ENCODE assay signal across 20 cellular contexts in genomic region chr20:1474325-1474724, GRCh38. TPM values are rescaled to one million over a fixed set of nuclear protein-coding genes. Genes with fewer than 3 reads are reported as not detected.
DNase-seq lines count a peak whose midpoint lies in the region; ATAC-seq, FAIRE-seq and TF ChIP-seq lines count a peak whose summit lies in the region.
"Had no signal": no experiment of that assay in that cellular context is flagged by ENCODE, and none has a peak within 500 bp of the region (broad histone marks: within the 10 kb centered on the region; RNA-seq: fewer than 3 reads in every experiment).

No MANE protein-coding gene starts in this region.

- H3K27me3 ChIP-seq in HepG2 (ENCODE audit: control insufficient read depth in 1 of 2, insufficient read depth in 2 of 2, low read length in 2 of 2) (peaks cover 4 to 30% of the 10 kb centered on the region in 2 experiments; a peak in 1 of 5 replicates), right lobe of liver (no peaks in the 10 kb centered on the region), RWPE2 (ENCODE audit: insufficient read depth, poor library complexity, severe bottlenecking) (no peaks in the 10 kb centered on the region), neutrophil (no peaks in the 10 kb centered on the region), PC-3 (ENCODE audit: low read length) (no peaks in the 10 kb centered on the region)

- no peaks in the 10 kb centered on the region for H3K9me2 ChIP-seq in PC-3 (replicated peaks; ENCODE audit: low read length)

- H3K4me3 ChIP-seq in HepG2 (replicated peaks in 1 of 3; ENCODE audit: insufficient read depth in 1 of 3, low read depth in 2 of 3, low read length in 3 of 3), result no peak overlapping the region
- no peak overlapping the region for H3K4me3 ChIP-seq in right lobe of liver
- no peak overlapping the region for H3K4me3 ChIP-seq in RWPE2 (ENCODE audit: severe bottlenecking)
- H3K4me3 ChIP-seq in neutrophil (ENCODE audit: low read depth in 1 of 2, low read length in 1 of 2), result no peak overlapping the region
- H3K4me3 ChIP-seq in PC-3 (ENCODE audit: low read length), result no peak overlapping the region
- H3K4me3 ChIP-seq: HAP-1 had no signal

- in situ Hi-C loops in HepG2 (cut with HindIII; ENCODE audit: extremely low pct_ligation_motif_present, low pct_unique_long_range_greater_than_20kb), result no loop called here

- DNase-seq in HepG2 (ENCODE audit: low spot score) (no peak), right lobe of liver (no peak), RWPE2 (ENCODE audit: low spot score) (no peak), PC-3 (no peak)
- DNase-seq: C1 segment of cervical spinal cord; CD4-positive, alpha-beta memory T cell; COR-L47; DMS53; DMS79 treated with DMSO at 0.1 percent for 48 hours; GOT3; HFFc6 had no signal

- no peak for FAIRE-seq in HepG2 (lab: Jason Lieb, UNC)
- FAIRE-seq: GM12892, H54 had no signal

- 75% methylated on average over 8 of the region's 8 CpGs for WGBS in HepG2 (ENCODE audit: low lambda C conversion rate)
- 99% methylated on average over 6 of the region's 8 CpGs for WGBS in right lobe of liver (ENCODE audit: insufficient coverage, low coverage, low lambda C conversion rate, missing lambda C conversion rate)

- ATAC-seq in HepG2 (no peak), right lobe of liver (no peak), RWPE2 (ENCODE audit: low read depth) (no peak), PC-3 (no peak), HG02610 (IDR thresholded peaks at IDR 0.05; ENCODE audit: unreplicated experiment) (no peak)

- TF ChIP-seq POLR2A in HepG2 (IDR thresholded peaks at IDR 0.05; ENCODE audit: insufficient read depth in 1 of 2, low read depth in 2 of 2, low read length in 2 of 2) (no peak), right lobe of liver (IDR thresholded peaks at IDR 0.05) (no peak)

- CTCF ChIA-PET in HepG2 (lab: Yijun Ruan, JAX; ENCODE audit: low intra/inter-chr PET ratio, low total read pairs), result no interaction called here
- CTCF ChIA-PET in PC-3 (lab: Charles Lee), result interaction anchor here (1.2 to 3.4 kb wide), 2 partner anchors 30 to 303 kb away, joined by 6 to 29 read pairs; no protein-coding TSS in a partner anchor

- POLR2A ChIA-PET in HepG2 (lab: Yijun Ruan, JAX), result interaction anchor here (1.1 kb wide), 1 partner anchor 148 kb away, joined by 3 read pairs; no protein-coding TSS in a partner anchor
- POLR2A ChIA-PET in PC-3 (lab: Charles Lee; ENCODE audit: unreplicated experiment), result no interaction called here

- BruUV-seq in HepG2 (replicated peaks; lab: Mats Ljungman, UMichigan) (no TSS peak), PC-3 (replicated peaks; lab: Mats Ljungman, UMichigan) (no TSS peak)

- H3K4me2 ChIP-seq in HepG2 (ENCODE audit: low read depth, low read length) (no peak overlapping the region), PC-3 (ENCODE audit: low read length) (no peak overlapping the region)

- TF ChIP-seq EP300 in HepG2 (IDR thresholded peaks at IDR 0.05; ENCODE audit: low read depth in 2 of 2, low read length in 2 of 2) (no peak), HepG2 (CRISPR knock-in tag; IDR thresholded peaks at IDR 0.05; ENCODE audit: borderline replicate concordance) (no peak)

- no peak for TF ChIP-seq CTCF in HepG2 (CRISPR knock-in tag; IDR thresholded peaks at IDR 0.05)
- no peak for TF ChIP-seq CTCF in right lobe of liver (IDR thresholded peaks at IDR 0.05)
- no peak for TF ChIP-seq CTCF in RWPE2 (IDR thresholded peaks at IDR 0.05; ENCODE audit: poor library complexity, severe bottlenecking)
- TF ChIP-seq CTCF in neutrophil (IDR thresholded peaks at IDR 0.05), result no peak
- TF ChIP-seq CTCF in PC-3 (conservative IDR thresholded peaks at IDR 0.05; ENCODE audit: low read depth, low read length), result no peak

- intact Hi-C loops in HepG2 (cut with micrococcal nuclease; ENCODE audit: unreplicated experiment) (loop anchor here (5.0 kb wide), 1 partner anchor 37 kb away; no protein-coding TSS in a partner anchor), right lobe of liver (cut with DNase I) (no loop called here), PC-3 (cut with micrococcal nuclease) (no loop called here)

- TF ChIP-seq RAD21 in HepG2 (CRISPR knock-in tag; IDR thresholded peaks at IDR 0.05), result no peak

- no peaks in the 10 kb centered on the region for H3K36me3 ChIP-seq in HepG2 (replicated peaks in 1 of 2; ENCODE audit: control insufficient read depth in 1 of 2, insufficient read depth in 2 of 2, low read length in 2 of 2)
- no peaks in the 10 kb centered on the region for H3K36me3 ChIP-seq in right lobe of liver
- no peaks in the 10 kb centered on the region for H3K36me3 ChIP-seq in RWPE2 (ENCODE audit: low read depth)
- peaks cover 94% of the 10 kb centered on the region for H3K36me3 ChIP-seq in neutrophil
- H3K36me3 ChIP-seq in PC-3 (ENCODE audit: low read depth, low read length), result no peaks in the 10 kb centered on the region
- H3K36me3 ChIP-seq: HAP-1 had no signal

- H3K9me3 ChIP-seq in HepG2 (ENCODE audit: low read length) (no peaks in the 10 kb centered on the region), right lobe of liver (no peaks in the 10 kb centered on the region), RWPE2 (ENCODE audit: severe bottlenecking) (no peaks in the 10 kb centered on the region), neutrophil (no peaks in the 10 kb centered on the region), PC-3 (ENCODE audit: low read length) (no peaks in the 10 kb centered on the region)
- H3K9me3 ChIP-seq: HAP-1 had no signal

- H2AFZ ChIP-seq in HepG2 (ENCODE audit: low read length) (no peak overlapping the region), PC-3 (ENCODE audit: low read length) (no peak overlapping the region)

- H4K20me1 ChIP-seq in HepG2 (ENCODE audit: insufficient read depth, low read length), result no peaks in the 10 kb centered on the region
- no peaks in the 10 kb centered on the region for H4K20me1 ChIP-seq in PC-3 (ENCODE audit: low read length)

- no peaks in the 10 kb centered on the region for H3K79me2 ChIP-seq in HepG2 (ENCODE audit: insufficient read depth, low read length)
- no peaks in the 10 kb centered on the region for H3K79me2 ChIP-seq in PC-3 (ENCODE audit: low read length)

- H3F3A ChIP-seq in PC-3 (ENCODE audit: low read length, unreplicated experiment), result no peaks in the 10 kb centered on the region

- H3K27ac ChIP-seq in HepG2 (ENCODE audit: extremely low read length, insufficient read depth, low read length), result no peak overlapping the region
- H3K27ac ChIP-seq in right lobe of liver, result no peak overlapping the region
- peak overlapping the region; percentile 45 for H3K27ac ChIP-seq in RWPE2 (ENCODE audit: poor library complexity, severe bottlenecking)
- peak overlapping the region; percentile 96 for H3K27ac ChIP-seq in neutrophil
- no peak overlapping the region for H3K27ac ChIP-seq in PC-3 (ENCODE audit: low read length)

- no peak overlapping the region for H3K9ac ChIP-seq in HepG2 (ENCODE audit: insufficient read depth, low read depth, low read length)
- H3K9ac ChIP-seq in PC-3 (ENCODE audit: low read length), result no peak overlapping the region

- H3K4me1 ChIP-seq in HepG2 (ENCODE audit: insufficient read depth, low read length) (peaks cover 31% of the 10 kb centered on the region), right lobe of liver (peaks cover 0 to 5% (median 3%) of the 10 kb centered on the region in 4 donors), RWPE2 (ENCODE audit: insufficient read depth, poor library complexity, severe bottlenecking) (peaks cover 41% of the 10 kb centered on the region), neutrophil (ENCODE audit: control insufficient read depth in 1 of 2, insufficient read depth in 1 of 2, low read depth in 1 of 2, low read length in 1 of 2) (peaks cover 54 to 71% of the 10 kb centered on the region in 2 experiments), PC-3 (ENCODE audit: insufficient read depth, low read length) (peaks cover 62% of the 10 kb centered on the region)

RNA-seq across cellular contexts. Expression of gene NSFL1C, which starts 7.7 kb away (rescaled TPM):
- total RNA-seq in HepG2 (2016; rRNA removed; fragmentation: Illumina TruSeq; extraction: Trizol) (62.7 and 74.0 TPM in 2 replicates), right lobe of liver (10 to 100 TPM; 40.8 to 53.5 (median 43.4) TPM), PC-3 (2014; rRNA removed) (170 and 217 TPM in 2 replicates)
- 27.0 and 31.9 TPM in 2 replicates for total RNA-seq in HepG2 (2016; cell fraction: cytosol; rRNA removed; fragmentation: Illumina TruSeq; extraction: Trizol; ENCODE audit: low read depth)
- total RNA-seq in HepG2 (2016; cell fraction: insoluble cytoplasmic fraction; rRNA removed; fragmentation: Illumina TruSeq; extraction: Trizol), result 67.3 and 70.8 TPM in 2 replicates
- total RNA-seq in HepG2 (2016; cell fraction: membrane; rRNA removed; fragmentation: Illumina TruSeq; extraction: Trizol), result 34.0 and 35.0 TPM in 2 replicates
- total RNA-seq in HepG2 (2016; cell fraction: nucleus; rRNA removed; fragmentation: Illumina TruSeq; extraction: Trizol), result 57.9 and 59.7 TPM in 2 replicates
- polyA plus RNA-seq in HepG2 (2011; rRNA removed), result 22.9 and 31.9 TPM in 2 replicates
- polyA plus RNA-seq in HepG2 (2011; cell fraction: cytosol; rRNA removed), result 24.0 and 30.9 TPM in 2 replicates
- polyA plus RNA-seq in HepG2 (2011; cell fraction: nucleus; rRNA removed), result 94.8 and 100 TPM in 2 replicates
- polyA plus RNA-seq in HepG2 (2012), result 82.3 and 83.4 TPM in 2 replicates
- polyA plus RNA-seq in HepG2 (2016; cell fraction: cytosol; fragmentation: Illumina TruSeq; extraction: Trizol; ENCODE audit: low read depth), result 54.9 and 58.8 TPM in 2 replicates
- polyA plus RNA-seq in HepG2 (2016; cell fraction: insoluble cytoplasmic fraction; fragmentation: Illumina TruSeq; extraction: Trizol; ENCODE audit: low read depth), result 139 and 153 TPM in 2 replicates
- polyA plus RNA-seq in HepG2 (2016; cell fraction: membrane; fragmentation: Illumina TruSeq; extraction: Trizol; ENCODE audit: low read depth), result 55.7 and 56.7 TPM in 2 replicates
- polyA plus RNA-seq in HepG2 (2016; cell fraction: nucleus; fragmentation: Illumina TruSeq; extraction: Trizol; ENCODE audit: insufficient read depth, low read depth), result 105 and 116 TPM in 2 replicates
- polyA minus RNA-seq in HepG2 (2011; rRNA and poly(A)+ RNA removed; ENCODE audit: low replicate concordance), result 23.6 and 36.6 TPM in 2 replicates
- 11.3 and 16.5 TPM in 2 replicates for polyA minus RNA-seq in HepG2 (2011; cell fraction: cytosol; rRNA and poly(A)+ RNA removed)
- 149 and 165 TPM in 2 replicates for polyA minus RNA-seq in HepG2 (2011; cell fraction: nucleus; rRNA and poly(A)+ RNA removed)

RNA-seq across cellular contexts. Expression of gene SIRPB2, which starts 16.9 kb away (rescaled TPM):
- total RNA-seq in HepG2 (2016; rRNA removed; fragmentation: Illumina TruSeq; extraction: Trizol) (not detected in 2 replicates), right lobe of liver (1 to 10 TPM in 5 of 6 experiments, under 1 TPM in 1; 0.55 to 5.6 (median 2.4) TPM), PC-3 (2014; rRNA removed) (0.52 and 2.1 TPM in 2 replicates)
- total RNA-seq in HepG2 (2016; cell fraction: cytosol; rRNA removed; fragmentation: Illumina TruSeq; extraction: Trizol; ENCODE audit: low read depth), result not detected in 2 replicates
- total RNA-seq in HepG2 (2016; cell fraction: insoluble cytoplasmic fraction; rRNA removed; fragmentation: Illumina TruSeq; extraction: Trizol), result not detected in 2 replicates
- not detected in 2 replicates for total RNA-seq in HepG2 (2016; cell fraction: membrane; rRNA removed; fragmentation: Illumina TruSeq; extraction: Trizol)
- total RNA-seq in HepG2 (2016; cell fraction: nucleus; rRNA removed; fragmentation: Illumina TruSeq; extraction: Trizol), result not detected in 2 replicates
- not detected in 2 replicates for polyA plus RNA-seq in HepG2 (2011; rRNA removed)
- not detected in 2 replicates for polyA plus RNA-seq in HepG2 (2011; cell fraction: cytosol; rRNA removed)
- not detected in 2 replicates for polyA plus RNA-seq in HepG2 (2011; cell fraction: nucleus; rRNA removed)
- polyA plus RNA-seq in HepG2 (2012), result not detected in 2 replicates
- polyA plus RNA-seq in HepG2 (2016; cell fraction: cytosol; fragmentation: Illumina TruSeq; extraction: Trizol; ENCODE audit: low read depth), result not detected in 2 replicates
- not detected in 2 replicates for polyA plus RNA-seq in HepG2 (2016; cell fraction: insoluble cytoplasmic fraction; fragmentation: Illumina TruSeq; extraction: Trizol; ENCODE audit: low read depth)
- polyA plus RNA-seq in HepG2 (2016; cell fraction: membrane; fragmentation: Illumina TruSeq; extraction: Trizol; ENCODE audit: low read depth), result not detected in 2 replicates
- not detected in 2 replicates for polyA plus RNA-seq in HepG2 (2016; cell fraction: nucleus; fragmentation: Illumina TruSeq; extraction: Trizol; ENCODE audit: insufficient read depth, low read depth)
- polyA minus RNA-seq in HepG2 (2011; rRNA and poly(A)+ RNA removed; ENCODE audit: low replicate concordance), result not detected in 2 replicates
- polyA minus RNA-seq in HepG2 (2011; cell fraction: cytosol; rRNA and poly(A)+ RNA removed), result not detected in 2 replicates
- not detected in 2 replicates for polyA minus RNA-seq in HepG2 (2011; cell fraction: nucleus; rRNA and poly(A)+ RNA removed)
- total RNA-seq: A172; CD4-positive, alpha-beta memory T cell; Daoy; G401; HFFc6 had no signal
- polyA plus RNA-seq: BJ; CD4-positive, alpha-beta memory T cell had no signal

Comparison
In these comparisons a context has a peak if more than half of its experiments do, and no peak if none do; other contexts are left out.
1. H3K27ac ChIP-seq: peak in RWPE2 (single experiment) and neutrophil (single experiment); none in HepG2 (single experiment), right lobe of liver (0 of 3) and PC-3 (single experiment).